16 cellular contexts compared by ENCODE assay signal in genomic region chr9:130282000-130282700, GRCh38. TPM values are rescaled to one million over a fixed set of nuclear protein-coding genes. Genes with fewer than 3 reads are reported as not detected.
DNase-seq lines count a peak whose midpoint lies in the region; ATAC-seq, FAIRE-seq and TF ChIP-seq lines count a peak whose summit lies in the region.
"Had no signal": no experiment of that assay in that cellular context is flagged by ENCODE, and none has a peak within 500 bp of the region (broad histone marks: within the 10 kb centered on the region; RNA-seq: fewer than 3 reads in every experiment).

No MANE protein-coding gene starts in this region.

- no peak for DNase-seq in HepG2 (ENCODE audit: low spot score)
- no peak for DNase-seq in colonic mucosa
- no peak for DNase-seq in NCI-H226
- DNase-seq: activated CD4-positive, alpha-beta T cell treated with anti-CD3 and anti-CD28 coated beads, Interleukin-2, amount 10 ng/mL, durations not matched to agents 24 days and 14 days; activated naive CD4-positive, alpha-beta T cell treated with anti-CD3 and anti-CD28 coated beads for 36 hours; glutamatergic neuron; stimulated activated CD8-positive, alpha-beta memory T cell treated with anti-CD3 and anti-CD28 coated beads, Interleukin-4, amount 100 ng/mL, for 48 hours had no signal

- in situ Hi-C loops in HepG2 (cut with HindIII; ENCODE audit: extremely low pct_ligation_motif_present, low pct_unique_long_range_greater_than_20kb): no loop called here

- no peak for TF ChIP-seq POLR2A in HepG2 (IDR thresholded peaks at IDR 0.05; ENCODE audit: insufficient read depth in 1 of 2, low read depth in 2 of 2, low read length in 2 of 2)

- H3K9ac ChIP-seq in liver (ENCODE audit: low read depth in 1 of 2, low read length in 2 of 2): no peak overlapping the region
- H3K9ac ChIP-seq in HepG2 (ENCODE audit: insufficient read depth, low read depth, low read length): no peak overlapping the region
- no peak overlapping the region for H3K9ac ChIP-seq in colonic mucosa (ENCODE audit: low read depth in 2 of 2, low read length in 2 of 2)
- H3K9ac ChIP-seq in mucosa of rectum (ENCODE audit: low read depth in 1 of 2, low read length in 2 of 2): no peak overlapping the region

- no peaks in the 10 kb centered on the region for H4K20me1 ChIP-seq in HepG2 (ENCODE audit: insufficient read depth, low read length)

- FAIRE-seq in HepG2 (lab: Jason Lieb, UNC): no peak

- H3K36me3 ChIP-seq in liver (ENCODE audit: control insufficient read depth in 4 of 4, insufficient read depth in 3 of 4, low read depth in 1 of 4, low read length in 3 of 4): no peaks in the 10 kb centered on the region
- no peaks in the 10 kb centered on the region for H3K36me3 ChIP-seq in HepG2 (replicated peaks in 1 of 2; ENCODE audit: control insufficient read depth in 1 of 2, insufficient read depth in 2 of 2, low read length in 2 of 2)
- H3K36me3 ChIP-seq in colonic mucosa: no peaks in the 10 kb centered on the region
- H3K36me3 ChIP-seq in mucosa of rectum (ENCODE audit: control insufficient read depth in 2 of 2, insufficient read depth in 2 of 2, low read length in 2 of 2): no peaks in the 10 kb centered on the region
- H3K36me3 ChIP-seq: SJSA1 had no signal

- TF ChIP-seq EP300 in HepG2 (IDR thresholded peaks at IDR 0.05; ENCODE audit: low read depth in 2 of 2, low read length in 2 of 2) (no peak), HepG2 (CRISPR knock-in tag; IDR thresholded peaks at IDR 0.05; ENCODE audit: borderline replicate concordance) (no peak)

- H3K9me3 ChIP-seq in liver (ENCODE audit: control insufficient read depth in 4 of 4, low read length in 3 of 4): no peaks in the 10 kb centered on the region
- H3K9me3 ChIP-seq in HepG2 (ENCODE audit: low read length): no peaks in the 10 kb centered on the region
- no peaks in the 10 kb centered on the region for H3K9me3 ChIP-seq in colonic mucosa
- H3K9me3 ChIP-seq in mucosa of rectum (ENCODE audit: control insufficient read depth in 2 of 2, low read length in 2 of 2): no peaks in the 10 kb centered on the region
- H3K9me3 ChIP-seq: SJSA1 had no signal

- TF ChIP-seq CTCF in liver (IDR thresholded peaks at IDR 0.05; ENCODE audit: low read depth, low read length, missing input control) (no peak), HepG2 (CRISPR knock-in tag; IDR thresholded peaks at IDR 0.05) (no peak), colonic mucosa (IDR thresholded peaks at IDR 0.05) (no peak)

- ATAC-seq in HepG2 (no peak), HG03095 (IDR thresholded peaks at IDR 0.05; ENCODE audit: unreplicated experiment) (no peak), HG03520 (IDR thresholded peaks at IDR 0.05; ENCODE audit: unreplicated experiment) (no peak), HG03097 (IDR thresholded peaks at IDR 0.05; ENCODE audit: low FRiP score, unreplicated experiment) (no peak)

- H3K4me3 ChIP-seq in liver (ENCODE audit: low read depth in 1 of 3, low read length in 3 of 3): peak overlapping the region in 1 of 3 donors; percentile 8
- H3K4me3 ChIP-seq in HepG2 (replicated peaks in 1 of 3; ENCODE audit: insufficient read depth in 1 of 3, low read depth in 2 of 3, low read length in 3 of 3): no peak overlapping the region
- H3K4me3 ChIP-seq in colonic mucosa: no peak overlapping the region
- no peak overlapping the region for H3K4me3 ChIP-seq in mucosa of rectum (ENCODE audit: low read length in 2 of 2)
- H3K4me3 ChIP-seq: coronary artery, SJSA1, smooth muscle cell had no signal

- POLR2A ChIA-PET in HepG2 (lab: Yijun Ruan, JAX): no interaction called here

- WGBS in liver: 38% methylated on average over 14 of the region's 14 CpGs
- WGBS in HepG2 (ENCODE audit: low lambda C conversion rate): 19% methylated on average over 13 of the region's 14 CpGs

- no peak for TF ChIP-seq RAD21 in liver (IDR thresholded peaks at IDR 0.05)
- no peak for TF ChIP-seq RAD21 in HepG2 (CRISPR knock-in tag; IDR thresholded peaks at IDR 0.05)

- H3K4me1 ChIP-seq in liver (ENCODE audit: control insufficient read depth in 4 of 4, insufficient read depth in 4 of 4, low read length in 3 of 4) (peaks cover 0 to 8% (median 6%) of the 10 kb centered on the region in 4 donors), HepG2 (ENCODE audit: insufficient read depth, low read length) (no peaks in the 10 kb centered on the region), colonic mucosa (no peaks in the 10 kb centered on the region), mucosa of rectum (ENCODE audit: control insufficient read depth in 2 of 2, insufficient read depth in 2 of 2, low read length in 2 of 2) (peaks cover 2 to 4% of the 10 kb centered on the region in 2 donors)

- H2AFZ ChIP-seq in HepG2 (ENCODE audit: low read length): no peak overlapping the region

- H3K27ac ChIP-seq in liver (ENCODE audit: low read depth in 1 of 2, low read length in 2 of 2): peak overlapping the region; percentile 12 to 22
- H3K27ac ChIP-seq in HepG2 (ENCODE audit: extremely low read length, insufficient read depth, low read length): no peak overlapping the region
- H3K27ac ChIP-seq in colonic mucosa: peak overlapping the region; percentile 32
- H3K27ac ChIP-seq in mucosa of rectum (ENCODE audit: low read depth in 2 of 2, low read length in 2 of 2): peak overlapping the region; percentile 10
- H3K27ac ChIP-seq: coronary artery, SJSA1 had no signal

- CTCF ChIA-PET in HepG2 (lab: Yijun Ruan, JAX; ENCODE audit: low intra/inter-chr PET ratio, low total read pairs): no interaction called here

- H3K79me2 ChIP-seq in HepG2 (ENCODE audit: insufficient read depth, low read length): no peaks in the 10 kb centered on the region

- H3K4me2 ChIP-seq in HepG2 (ENCODE audit: low read depth, low read length): no peak overlapping the region
- H3K4me2 ChIP-seq: smooth muscle cell had no signal

- intact Hi-C loops in HepG2 (cut with micrococcal nuclease; ENCODE audit: unreplicated experiment) (no loop called here), colonic mucosa (cut with DNase I) (no loop called here)

- no TSS peak for BruUV-seq in HepG2 (replicated peaks; lab: Mats Ljungman, UMichigan)

- H3K27me3 ChIP-seq in liver (ENCODE audit: control insufficient read depth in 4 of 4, insufficient read depth in 4 of 4, low read length in 3 of 4): no peaks in the 10 kb centered on the region
- H3K27me3 ChIP-seq in HepG2 (ENCODE audit: control insufficient read depth in 1 of 2, insufficient read depth in 2 of 2, low read length in 2 of 2): peaks cover 6 to 35% of the 10 kb centered on the region in 2 experiments; a peak in 4 of 5 replicates
- H3K27me3 ChIP-seq in colonic mucosa: no peaks in the 10 kb centered on the region
- H3K27me3 ChIP-seq in mucosa of rectum (ENCODE audit: control insufficient read depth in 2 of 2, insufficient read depth in 2 of 2, low read length in 2 of 2): no peaks in the 10 kb centered on the region
- H3K27me3 ChIP-seq: SJSA1 had no signal

TF ChIP-seq in liver, 16 proteins besides CTCF, POLR2A, EP300 and RAD21 (continues in another document):
- TF ChIP-seq ATF3 (IDR thresholded peaks at IDR 0.05) (no peak), JUND (IDR thresholded peaks at IDR 0.05) (no peak), FOXA2 (IDR thresholded peaks at IDR 0.05) (no peak)

TF ChIP-seq in HepG2, 621 proteins besides CTCF, POLR2A, EP300 and RAD21:
- TF ChIP-seq ZSCAN5A (CRISPR knock-in tag; IDR thresholded peaks at IDR 0.05; ENCODE audit: borderline replicate concordance): no peak

RNA-seq across cellular contexts. Expression of gene HMCN2, which starts 16.6 kb away (rescaled TPM):
- 1 to 10 TPM in 1 of 2 donors, under 1 TPM in 1; 0.28 to 1.8 TPM for total RNA-seq in liver
- under 1 TPM; 0.24 to 0.31 TPM for polyA plus RNA-seq in liver
- 0.09 TPM in 1 of 2 replicates, not detected in the other for total RNA-seq in HepG2 (2016; rRNA removed; fragmentation: Illumina TruSeq; extraction: Trizol)
- total RNA-seq in HepG2 (2016; cell fraction: cytosol; rRNA removed; fragmentation: Illumina TruSeq; extraction: Trizol; ENCODE audit: low read depth): 0.09 TPM in 1 of 2 replicates, not detected in the other
- total RNA-seq in HepG2 (2016; cell fraction: insoluble cytoplasmic fraction; rRNA removed; fragmentation: Illumina TruSeq; extraction: Trizol): 0.02 TPM in 1 of 2 replicates, not detected in the other
- total RNA-seq in HepG2 (2016; cell fraction: membrane; rRNA removed; fragmentation: Illumina TruSeq; extraction: Trizol): not detected in 2 replicates
- not detected in 2 replicates for total RNA-seq in HepG2 (2016; cell fraction: nucleus; rRNA removed; fragmentation: Illumina TruSeq; extraction: Trizol)
- polyA plus RNA-seq in HepG2 (2011; rRNA removed): 0.09 TPM in 1 of 2 replicates, not detected in the other
- polyA plus RNA-seq in HepG2 (2011; cell fraction: cytosol; rRNA removed): 0.01 TPM in 1 of 2 replicates, not detected in the other
- 0.06 and 0.14 TPM in 2 replicates for polyA plus RNA-seq in HepG2 (2011; cell fraction: nucleus; rRNA removed)
- polyA plus RNA-seq in HepG2 (2012): not detected in 2 replicates
- not detected in 2 replicates for polyA plus RNA-seq in HepG2 (2016; cell fraction: cytosol; fragmentation: Illumina TruSeq; extraction: Trizol; ENCODE audit: low read depth)
- polyA plus RNA-seq in HepG2 (2016; cell fraction: insoluble cytoplasmic fraction; fragmentation: Illumina TruSeq; extraction: Trizol; ENCODE audit: low read depth): not detected in 2 replicates
- polyA plus RNA-seq in HepG2 (2016; cell fraction: membrane; fragmentation: Illumina TruSeq; extraction: Trizol; ENCODE audit: low read depth): not detected in 2 replicates
- polyA plus RNA-seq in HepG2 (2016; cell fraction: nucleus; fragmentation: Illumina TruSeq; extraction: Trizol; ENCODE audit: insufficient read depth, low read depth): not detected in 2 replicates
- 0.35 TPM in 1 of 2 replicates, not detected in the other for polyA minus RNA-seq in HepG2 (2011; rRNA and poly(A)+ RNA removed; ENCODE audit: low replicate concordance)
- not detected in 2 replicates for polyA minus RNA-seq in HepG2 (2011; cell fraction: cytosol; rRNA and poly(A)+ RNA removed)
- polyA minus RNA-seq in HepG2 (2011; cell fraction: nucleus; rRNA and poly(A)+ RNA removed): not detected in 2 replicates
- 10 to 100 TPM; 20.1 to 30.6 TPM for total RNA-seq in colonic mucosa
- total RNA-seq: activated CD4-positive, alpha-beta T cell treated with anti-CD3 and anti-CD28 coated beads, Interleukin-2, amount 10 ng/mL, durations not matched to agents 24 days and 14 days; activated naive CD4-positive, alpha-beta T cell treated with anti-CD3 and anti-CD28 coated beads for 36 hours; mononuclear cell had no signal
- polyA plus RNA-seq: smooth muscle cell had no signal

Comparison
In these comparisons a context has a peak if more than half of its experiments do, and no peak if none do; other contexts are left out.
1. RNA of gene HMCN2, which starts 16.6 kb away (total RNA-seq): 20.1 to 30.6 TPM in colonic mucosa; 0.28 to 1.8 TPM in liver and 0.02 to 0.09 TPM in HepG2; every median in the first group is over 4 times any median in the second.